1 cellular context compared by ENCODE assay signal in the genomic region with DNA sequence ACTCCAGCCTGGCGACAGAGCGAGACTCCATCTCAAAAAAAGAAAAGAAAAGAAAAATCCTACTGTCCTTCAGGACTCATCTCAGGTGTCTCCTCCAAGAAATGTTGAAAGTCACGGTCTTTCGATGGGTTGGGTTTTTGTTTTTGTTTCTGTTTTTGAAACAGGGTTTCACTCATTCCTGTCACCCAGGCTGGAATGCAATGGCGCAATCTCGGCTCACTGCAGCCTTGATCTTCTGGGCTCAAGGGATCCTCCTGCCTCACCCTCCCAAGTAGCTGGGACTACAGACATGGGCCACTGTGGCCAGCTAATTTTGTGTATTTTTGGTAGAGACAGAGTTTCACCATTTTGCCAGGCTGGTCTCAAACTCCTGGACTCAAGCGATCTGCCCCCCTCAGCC.
A peak's percentile ranks its signal among the peaks of the same experiment; 100 is the strongest.
TF ChIP-seq lines count a peak whose summit lies in the region.

No MANE protein-coding gene starts in this region.

TF ChIP-seq in HepG2, 621 proteins besides CTCF, POLR2A, EP300 and RAD21 (continues in another document):
- TF ChIP-seq HNF4A (CRISPR knock-in tag; IDR thresholded peaks at IDR 0.05) = peak; percentile 61
- TF ChIP-seq, protein P1, sequence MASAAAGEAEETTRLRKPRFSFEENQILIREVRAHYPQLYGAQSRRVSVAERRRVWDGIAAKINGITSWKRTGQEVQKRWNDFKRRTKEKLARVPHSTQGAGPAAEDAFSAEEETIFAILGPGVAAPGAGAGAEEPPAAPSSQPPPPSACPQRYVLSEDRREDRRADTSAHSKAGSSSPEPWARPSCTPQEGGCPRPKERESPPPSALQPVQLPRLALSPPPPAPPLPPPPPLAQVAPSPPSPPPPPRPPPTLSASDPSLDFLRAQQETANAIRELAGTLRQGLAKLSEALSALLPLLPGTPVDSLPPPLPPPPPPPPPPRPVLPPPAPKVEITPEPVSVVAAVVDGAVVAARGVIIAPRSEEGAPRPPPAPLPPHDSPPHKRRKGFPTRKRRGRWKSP (CRISPR knock-in tag; IDR thresholded peaks at IDR 0.05) = 0 out of 2 replicates have a peak, but pooled peaks have one; percentile 41
- TF ChIP-seq POLR2G (IDR thresholded peaks at IDR 0.05; ENCODE audit: low read depth, low read length) = no peak
- peak; percentile 88 for TF ChIP-seq CEBPG (CRISPR knock-in tag; IDR thresholded peaks at IDR 0.05)
- no peak for TF ChIP-seq THAP11 (CRISPR knock-in tag; IDR thresholded peaks at IDR 0.05)
- TF ChIP-seq ZSCAN5A (CRISPR knock-in tag; IDR thresholded peaks at IDR 0.05; ENCODE audit: borderline replicate concordance) = no peak
- no peak for TF ChIP-seq GPBP1L1 (CRISPR knock-in tag; IDR thresholded peaks at IDR 0.05)
- TF ChIP-seq SETDB1 (CRISPR knock-in tag; IDR thresholded peaks at IDR 0.05; ENCODE audit: borderline replicate concordance) = no peak
- peak; percentile 47; the same call in 1 of the 2 replicates for TF ChIP-seq HMG20A (CRISPR knock-in tag; IDR thresholded peaks at IDR 0.05; ENCODE audit: borderline replicate concordance)
- TF ChIP-seq ZNF335 (CRISPR knock-in tag; IDR thresholded peaks at IDR 0.05) = no peak
- 0 out of 2 replicates have a peak, but pooled peaks have one; percentile 25 for TF ChIP-seq ARNT2 (CRISPR knock-in tag; IDR thresholded peaks at IDR 0.05; ENCODE audit: low read depth)
- 0 out of 2 replicates have a peak, but pooled peaks have one; percentile 51 for TF ChIP-seq HOXD1 (CRISPR knock-in tag; IDR thresholded peaks at IDR 0.05)
- 0 out of 2 replicates have a peak, but pooled peaks have one; percentile 21 for TF ChIP-seq DPF2 (CRISPR knock-in tag; IDR thresholded peaks at IDR 0.05; ENCODE audit: borderline replicate concordance, low read depth)
- TF ChIP-seq KDM5A (IDR thresholded peaks at IDR 0.05; ENCODE audit: borderline replicate concordance, low read length) = no peak
- TF ChIP-seq ZSCAN31 (CRISPR knock-in tag; IDR thresholded peaks at IDR 0.05; ENCODE audit: low read depth) = peak; percentile 34; the same call in 1 of the 2 replicates
- TF ChIP-seq FOXK2 (IDR thresholded peaks at IDR 0.05) = no peak
- peak; percentile 44; the same call in 1 of the 2 replicates for TF ChIP-seq ZMYM2 (CRISPR knock-in tag; IDR thresholded peaks at IDR 0.05)
- peak; percentile 41; the same call in 1 of the 2 replicates for TF ChIP-seq FOSL2 (CRISPR knock-in tag; IDR thresholded peaks at IDR 0.05)
- TF ChIP-seq SOX13 (IDR thresholded peaks at IDR 0.05) = no peak
- peak in 1 of 2 experiments; percentile 43; a peak in 1 of 4 replicates for TF ChIP-seq SOX13 (CRISPR knock-in tag; conservative IDR thresholded peaks at IDR 0.05 in 1 of 2, IDR thresholded peaks at IDR 0.05 in 1 of 2)
- no peak for TF ChIP-seq KLF11 (CRISPR knock-in tag; IDR thresholded peaks at IDR 0.05)
- TF ChIP-seq ZNF260 (CRISPR knock-in tag; IDR thresholded peaks at IDR 0.05; ENCODE audit: borderline replicate concordance, low read depth) = no peak
- no peak for TF ChIP-seq ZNF549 (CRISPR knock-in tag; IDR thresholded peaks at IDR 0.05)
- peak; percentile 30; the same call in 1 of the 2 replicates for TF ChIP-seq SOX5 (CRISPR knock-in tag; IDR thresholded peaks at IDR 0.05; ENCODE audit: borderline replicate concordance)
- TF ChIP-seq KAT7 (CRISPR knock-in tag; IDR thresholded peaks at IDR 0.05; ENCODE audit: borderline replicate concordance) = peak; percentile 50; the same call in 1 of the 2 replicates
- TF ChIP-seq CEBPB (IDR thresholded peaks at IDR 0.05; ENCODE audit: borderline replicate concordance, low read depth, low read length) = peak; percentile 82
- peak; percentile 96 for TF ChIP-seq TEAD3 (CRISPR knock-in tag; optimal IDR thresholded peaks at IDR 0.05; ENCODE audit: borderline replicate concordance)
- TF ChIP-seq ZNF878 (CRISPR knock-in tag; IDR thresholded peaks at IDR 0.05) = 0 out of 2 replicates have a peak, but pooled peaks have one; percentile 44
- 0 out of 2 replicates have a peak, but pooled peaks have one; percentile 40 for TF ChIP-seq WIZ (CRISPR knock-in tag; IDR thresholded peaks at IDR 0.05)
- no peak for TF ChIP-seq ELF3 (CRISPR knock-in tag; IDR thresholded peaks at IDR 0.05)
- 0 out of 2 replicates have a peak, but pooled peaks have one; percentile 25 for TF ChIP-seq GATAD2A (CRISPR knock-in tag; IDR thresholded peaks at IDR 0.05)
- TF ChIP-seq ZNF331 (CRISPR knock-in tag; IDR thresholded peaks at IDR 0.05) = no peak
- TF ChIP-seq, protein P2, sequence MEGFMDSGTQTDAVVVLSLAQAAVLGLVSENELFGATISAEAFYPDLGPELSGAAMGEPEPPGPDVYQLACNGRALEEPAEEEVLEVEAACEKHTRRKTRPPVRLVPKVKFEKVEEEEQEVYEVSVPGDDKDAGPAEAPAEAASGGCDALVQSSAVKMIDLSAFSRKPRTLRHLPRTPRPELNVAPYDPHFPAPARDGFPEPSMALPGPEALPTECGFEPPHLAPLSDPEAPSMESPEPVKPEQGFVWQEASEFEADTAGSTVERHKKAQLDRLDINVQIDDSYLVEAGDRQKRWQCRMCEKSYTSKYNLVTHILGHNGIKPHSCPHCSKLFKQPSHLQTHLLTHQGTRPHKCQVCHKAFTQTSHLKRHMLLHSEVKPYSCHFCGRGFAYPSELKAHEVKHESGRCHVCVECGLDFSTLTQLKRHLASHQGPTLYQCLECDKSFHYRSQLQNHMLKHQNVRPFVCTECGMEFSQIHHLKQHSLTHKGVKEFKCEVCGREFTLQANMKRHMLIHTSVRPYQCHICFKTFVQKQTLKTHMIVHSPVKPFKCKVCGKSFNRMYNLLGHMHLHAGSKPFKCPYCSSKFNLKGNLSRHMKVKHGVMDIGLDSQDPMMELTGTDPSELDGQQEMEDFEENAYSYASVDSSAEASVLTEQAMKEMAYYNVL (CRISPR knock-in tag; IDR thresholded peaks at IDR 0.05; ENCODE audit: borderline replicate concordance) = peak; percentile 42; the same call in 1 of the 2 replicates
- TF ChIP-seq, protein P3, sequence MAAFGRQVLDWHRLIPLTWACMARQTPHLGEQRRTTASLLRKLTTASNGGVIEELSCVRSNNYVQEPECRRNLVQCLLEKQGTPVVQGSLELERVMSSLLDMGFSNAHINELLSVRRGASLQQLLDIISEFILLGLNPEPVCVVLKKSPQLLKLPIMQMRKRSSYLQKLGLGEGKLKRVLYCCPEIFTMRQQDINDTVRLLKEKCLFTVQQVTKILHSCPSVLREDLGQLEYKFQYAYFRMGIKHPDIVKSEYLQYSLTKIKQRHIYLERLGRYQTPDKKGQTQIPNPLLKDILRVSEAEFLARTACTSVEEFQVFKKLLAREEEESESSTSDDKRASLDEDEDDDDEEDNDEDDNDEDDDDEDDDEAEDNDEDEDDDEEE (CRISPR knock-in tag; IDR thresholded peaks at IDR 0.05) = no peak
- TF ChIP-seq NCOA2 (CRISPR knock-in tag; IDR thresholded peaks at IDR 0.05) = peak; percentile 43
- TF ChIP-seq, protein P4, sequence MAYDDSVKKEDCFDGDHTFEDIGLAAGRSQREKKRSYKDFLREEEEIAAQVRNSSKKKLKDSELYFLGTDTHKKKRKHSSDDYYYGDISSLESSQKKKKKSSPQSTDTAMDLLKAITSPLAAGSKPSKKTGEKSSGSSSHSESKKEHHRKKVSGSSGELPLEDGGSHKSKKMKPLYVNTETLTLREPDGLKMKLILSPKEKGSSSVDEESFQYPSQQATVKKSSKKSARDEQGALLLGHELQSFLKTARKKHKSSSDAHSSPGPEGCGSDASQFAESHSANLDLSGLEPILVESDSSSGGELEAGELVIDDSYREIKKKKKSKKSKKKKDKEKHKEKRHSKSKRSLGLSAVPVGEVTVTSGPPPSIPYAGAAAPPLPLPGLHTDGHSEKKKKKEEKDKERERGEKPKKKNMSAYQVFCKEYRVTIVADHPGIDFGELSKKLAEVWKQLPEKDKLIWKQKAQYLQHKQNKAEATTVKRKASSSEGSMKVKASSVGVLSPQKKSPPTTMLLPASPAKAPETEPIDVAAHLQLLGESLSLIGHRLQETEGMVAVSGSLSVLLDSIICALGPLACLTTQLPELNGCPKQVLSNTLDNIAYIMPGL (CRISPR knock-in tag; IDR thresholded peaks at IDR 0.05; ENCODE audit: borderline replicate concordance in 1 of 2, low read depth in 1 of 2) = 0 out of 4 replicates have a peak, but pooled peaks of 1 of the 2 experiments have one; percentile 20
- TF ChIP-seq IKZF4 (CRISPR knock-in tag; IDR thresholded peaks at IDR 0.05; ENCODE audit: borderline replicate concordance, low read depth, not compliant biosample characterization) = no peak
- no peak for TF ChIP-seq KDM5B (CRISPR knock-in tag; IDR thresholded peaks at IDR 0.05; ENCODE audit: borderline replicate concordance)
- TF ChIP-seq, protein P5, sequence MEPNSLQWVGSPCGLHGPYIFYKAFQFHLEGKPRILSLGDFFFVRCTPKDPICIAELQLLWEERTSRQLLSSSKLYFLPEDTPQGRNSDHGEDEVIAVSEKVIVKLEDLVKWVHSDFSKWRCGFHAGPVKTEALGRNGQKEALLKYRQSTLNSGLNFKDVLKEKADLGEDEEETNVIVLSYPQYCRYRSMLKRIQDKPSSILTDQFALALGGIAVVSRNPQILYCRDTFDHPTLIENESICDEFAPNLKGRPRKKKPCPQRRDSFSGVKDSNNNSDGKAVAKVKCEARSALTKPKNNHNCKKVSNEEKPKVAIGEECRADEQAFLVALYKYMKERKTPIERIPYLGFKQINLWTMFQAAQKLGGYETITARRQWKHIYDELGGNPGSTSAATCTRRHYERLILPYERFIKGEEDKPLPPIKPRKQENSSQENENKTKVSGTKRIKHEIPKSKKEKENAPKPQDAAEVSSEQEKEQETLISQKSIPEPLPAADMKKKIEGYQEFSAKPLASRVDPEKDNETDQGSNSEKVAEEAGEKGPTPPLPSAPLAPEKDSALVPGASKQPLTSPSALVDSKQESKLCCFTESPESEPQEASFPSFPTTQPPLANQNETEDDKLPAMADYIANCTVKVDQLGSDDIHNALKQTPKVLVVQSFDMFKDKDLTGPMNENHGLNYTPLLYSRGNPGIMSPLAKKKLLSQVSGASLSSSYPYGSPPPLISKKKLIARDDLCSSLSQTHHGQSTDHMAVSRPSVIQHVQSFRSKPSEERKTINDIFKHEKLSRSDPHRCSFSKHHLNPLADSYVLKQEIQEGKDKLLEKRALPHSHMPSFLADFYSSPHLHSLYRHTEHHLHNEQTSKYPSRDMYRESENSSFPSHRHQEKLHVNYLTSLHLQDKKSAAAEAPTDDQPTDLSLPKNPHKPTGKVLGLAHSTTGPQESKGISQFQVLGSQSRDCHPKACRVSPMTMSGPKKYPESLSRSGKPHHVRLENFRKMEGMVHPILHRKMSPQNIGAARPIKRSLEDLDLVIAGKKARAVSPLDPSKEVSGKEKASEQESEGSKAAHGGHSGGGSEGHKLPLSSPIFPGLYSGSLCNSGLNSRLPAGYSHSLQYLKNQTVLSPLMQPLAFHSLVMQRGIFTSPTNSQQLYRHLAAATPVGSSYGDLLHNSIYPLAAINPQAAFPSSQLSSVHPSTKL (CRISPR knock-in tag; IDR thresholded peaks at IDR 0.05) = peak; percentile 77
- 0 out of 2 replicates have a peak, but pooled peaks have one; percentile 22 for TF ChIP-seq BCL6 (CRISPR knock-in tag; IDR thresholded peaks at IDR 0.05)
- peak; percentile 59 for TF ChIP-seq ZMYM4 (CRISPR knock-in tag; IDR thresholded peaks at IDR 0.05)
- no peak for TF ChIP-seq ZNF3 (CRISPR knock-in tag; IDR thresholded peaks at IDR 0.05)
- no peak for TF ChIP-seq ZNF740 (CRISPR knock-in tag; IDR thresholded peaks at IDR 0.05)
- 0 out of 2 replicates have a peak, but pooled peaks have one; percentile 19 for TF ChIP-seq KDM6A (CRISPR knock-in tag; IDR thresholded peaks at IDR 0.05; ENCODE audit: low read depth)
- peak; percentile 31; the same call in 1 of the 2 replicates for TF ChIP-seq KMT2B (CRISPR knock-in tag; IDR thresholded peaks at IDR 0.05)
- no peak for TF ChIP-seq ZNF12 (CRISPR knock-in tag; IDR thresholded peaks at IDR 0.05)
- TF ChIP-seq, protein P6, sequence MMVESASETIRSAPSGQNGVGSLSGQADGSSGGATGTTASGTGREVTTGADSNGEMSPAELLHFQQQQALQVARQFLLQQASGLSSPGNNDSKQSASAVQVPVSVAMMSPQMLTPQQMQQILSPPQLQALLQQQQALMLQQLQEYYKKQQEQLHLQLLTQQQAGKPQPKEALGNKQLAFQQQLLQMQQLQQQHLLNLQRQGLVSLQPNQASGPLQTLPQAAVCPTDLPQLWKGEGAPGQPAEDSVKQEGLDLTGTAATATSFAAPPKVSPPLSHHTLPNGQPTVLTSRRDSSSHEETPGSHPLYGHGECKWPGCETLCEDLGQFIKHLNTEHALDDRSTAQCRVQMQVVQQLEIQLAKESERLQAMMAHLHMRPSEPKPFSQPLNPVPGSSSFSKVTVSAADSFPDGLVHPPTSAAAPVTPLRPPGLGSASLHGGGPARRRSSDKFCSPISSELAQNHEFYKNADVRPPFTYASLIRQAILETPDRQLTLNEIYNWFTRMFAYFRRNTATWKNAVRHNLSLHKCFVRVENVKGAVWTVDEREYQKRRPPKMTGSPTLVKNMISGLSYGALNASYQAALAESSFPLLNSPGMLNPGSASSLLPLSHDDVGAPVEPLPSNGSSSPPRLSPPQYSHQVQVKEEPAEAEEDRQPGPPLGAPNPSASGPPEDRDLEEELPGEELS (CRISPR knock-in tag; IDR thresholded peaks at IDR 0.05) = peak; percentile 49; the same call in 1 of the 2 replicates
- TF ChIP-seq RAD51 (IDR thresholded peaks at IDR 0.05; ENCODE audit: borderline replicate concordance) = no peak
- no peak for TF ChIP-seq PCBP2 (optimal IDR thresholded peaks at IDR 0.05; ENCODE audit: low read depth, low read length, poor library complexity, severe bottlenecking)
- TF ChIP-seq SAP130 (CRISPR knock-in tag; IDR thresholded peaks at IDR 0.05; ENCODE audit: low read depth) = peak; percentile 49; the same call in 1 of the 2 replicates
